ENCODE assay signal across 27 cellular contexts in genomic region chr2:85244798-85245197, GRCh38.
"Had no signal": no experiment of that assay in that cellular context is flagged by ENCODE, and none has a peak within 500 bp of the region (broad histone marks: within the 10 kb centered on the region; RNA-seq: fewer than 3 reads in every experiment).

No MANE protein-coding gene starts in this region.

- H3K4me1 Mint-ChIP-seq: activated T-helper 17 cell treated with anti-CD3 and anti-CD28 coated beads, Interleukin-2, amount 50 U/mL, for 72 hours; naive B cell had no signal

- H3K27ac Mint-ChIP-seq: activated CD4-positive, alpha-beta T cell treated with anti-CD3 and anti-CD28 coated beads, Interleukin-2, amount 10 ng/mL, durations not matched to agents 7 days and 5 days; activated CD8-positive, alpha-beta T cell treated with anti-CD3 and anti-CD28 coated beads for 36 hours; activated T-helper 17 cell treated with anti-CD3 and anti-CD28 coated beads, Interleukin-2, amount 50 U/mL, for 72 hours; naive B cell; T-helper 17 cell had no signal

- H3K9me3 Mint-ChIP-seq: activated CD4-positive, alpha-beta T cell treated with anti-CD3 and anti-CD28 coated beads, Interleukin-2, amount 10 ng/mL, durations not matched to agents 7 days and 5 days; activated CD8-positive, alpha-beta T cell treated with anti-CD3 and anti-CD28 coated beads for 36 hours; activated T-cell treated with anti-CD3 and anti-CD28 coated beads, Interleukin-2, amount 50 U/mL, for 4 hours; activated T-helper 17 cell treated with anti-CD3 and anti-CD28 coated beads, Interleukin-2, amount 50 U/mL, for 72 hours; naive B cell had no signal

- H3K36me3 Mint-ChIP-seq: naive B cell had no signal

- H3K27me3 ChIP-seq: gastroesophageal sphincter, left lung, pancreas, right atrium auricular region, suprapubic skin, tibial artery, upper lobe of right lung had no signal

- ATAC-seq: activated CD8-positive, alpha-beta T cell treated with anti-CD3 and anti-CD28 coated beads for 36 hours; activated T-cell treated with anti-CD3 and anti-CD28 coated beads, Interleukin-2, amount 50 U/mL, for 4 hours; activated T-helper 17 cell treated with anti-CD3 and anti-CD28 coated beads, Interleukin-2, amount 50 U/mL, for 72 hours; gastroesophageal sphincter; left lung; pancreas; psoas muscle; T-helper 17 cell; upper lobe of right lung had no signal

- H3K4me3 Mint-ChIP-seq: activated CD4-positive, alpha-beta T cell treated with anti-CD3 and anti-CD28 coated beads, Interleukin-2, amount 10 ng/mL, durations not matched to agents 7 days and 5 days; activated CD8-positive, alpha-beta T cell treated with anti-CD3 and anti-CD28 coated beads for 36 hours; activated T-cell treated with anti-CD3 and anti-CD28 coated beads, Interleukin-2, amount 50 U/mL, for 4 hours; activated T-helper 17 cell treated with anti-CD3 and anti-CD28 coated beads, Interleukin-2, amount 50 U/mL, for 72 hours; T-helper 17 cell had no signal

- H3K4me3 ChIP-seq: gastroesophageal sphincter, left lung, pancreas, psoas muscle, right atrium auricular region, suprapubic skin, tibial artery, upper lobe of right lung had no signal

- DNase-seq: activated CD4-positive, alpha-beta T cell treated with anti-CD3 and anti-CD28 coated beads, Interleukin-2, amount 10 ng/mL, durations not matched to agents 7 days and 5 days; activated CD4-positive, CD25-positive, alpha-beta regulatory T cell treated with anti-CD3 and anti-CD28 coated beads, Interleukin-2, amount 50 U/mL, for 72 hours; activated CD8-positive, alpha-beta T cell treated with anti-CD3 and anti-CD28 coated beads for 36 hours; activated gamma-delta T cell treated with Interleukin-2 at 50 U/mL for 16 hours; activated naive CD4-positive, alpha-beta T cell treated with anti-CD3 and anti-CD28 coated beads, Interleukin-2, amount 50 U/mL, for 16 hours; activated T-cell treated with anti-CD3 and anti-CD28 coated beads, Interleukin-2, amount 50 U/mL, for 4 hours; amniotic stem cell; central memory CD4-positive, alpha-beta T cell; dermis blood vessel endothelial cell; effector CD4-positive, alpha-beta T cell; head of caudate nucleus; hypothalamus; kidney glomerular epithelial cell; left lung; naive B cell; pancreas; psoas muscle; stimulated activated naive CD4-positive, alpha-beta T cell; T-helper 17 cell; T1000; tibial artery; upper lobe of right lung; WERI-Rb-1 had no signal

- H3K9me3 ChIP-seq: gastroesophageal sphincter, left lung, pancreas, psoas muscle, right atrium auricular region, suprapubic skin, tibial artery, upper lobe of right lung had no signal

- H3K36me3 ChIP-seq: gastroesophageal sphincter, left lung, pancreas, right atrium auricular region, suprapubic skin, tibial artery, upper lobe of right lung, WERI-Rb-1 had no signal

- H3K27ac ChIP-seq: gastroesophageal sphincter, left lung, pancreas, psoas muscle, right atrium auricular region, suprapubic skin, tibial artery, upper lobe of right lung had no signal
